ENCODE assay signal across 17 cellular contexts in the genomic region with DNA sequence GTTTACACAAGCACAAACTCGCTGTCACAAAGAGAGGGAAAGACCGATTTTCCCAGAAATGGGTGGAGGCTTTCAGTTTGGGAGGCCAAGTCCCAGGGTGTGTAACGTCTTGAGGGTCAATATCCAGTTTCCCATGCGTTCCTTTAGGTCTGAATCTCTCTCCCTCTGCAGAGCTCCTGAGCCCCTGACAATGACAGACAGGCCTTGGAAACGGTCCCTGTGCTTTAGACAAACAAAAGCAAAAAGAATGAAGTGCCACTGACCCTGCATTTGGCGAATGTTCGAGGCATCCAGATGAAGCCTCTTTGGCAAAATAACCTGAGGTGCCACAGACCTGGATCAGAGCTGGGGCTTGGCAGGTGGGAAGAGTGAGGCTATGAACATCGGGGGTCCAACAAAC.
DNase-seq lines count a peak whose midpoint lies in the region; ATAC-seq and TF ChIP-seq lines count a peak whose summit lies in the region.
"Had no signal": no experiment of that assay in that cellular context is flagged by ENCODE, and none has a peak within 500 bp of the region (broad histone marks: within the 10 kb centered on the region; RNA-seq: fewer than 3 reads in every experiment).

No MANE protein-coding gene starts in this region.

- H3K27me3 ChIP-seq in endodermal cell (ENCODE audit: control insufficient read depth, insufficient read depth, low read length, poor library complexity, severe bottlenecking) (no peaks in the 10 kb centered on the region), SJCRH30 (no peaks in the 10 kb centered on the region)

- H3K27ac ChIP-seq in endodermal cell (ENCODE audit: low read depth, low read length) (peak overlapping the region; percentile 2), SJCRH30 (no peak overlapping the region)
- H3K27ac ChIP-seq: C4-2B had no signal

- no peak overlapping the region for H3K4me3 Mint-ChIP-seq in endodermal cell

- H3K27me3 Mint-ChIP-seq in endodermal cell (ENCODE audit: insufficient read depth): no peaks in the 10 kb centered on the region

- ATAC-seq in sciatic nerve (peak; percentile 41), omental fat pad (ENCODE audit: low FRiP score) (no peak)

- H3K36me3 ChIP-seq in endodermal cell (ENCODE audit: control insufficient read depth, insufficient read depth, low read length) (no peaks in the 10 kb centered on the region), SJCRH30 (no peaks in the 10 kb centered on the region)

- H3K4me1 ChIP-seq in endodermal cell (ENCODE audit: control insufficient read depth, insufficient read depth, low read length) (peaks cover 28% of the 10 kb centered on the region), SJCRH30 (peaks cover 11% of the 10 kb centered on the region)

- intact Hi-C loops in sciatic nerve (cut with DNase I): no loop called here

- no peak for TF ChIP-seq POLR2A in erythroblast (IDR thresholded peaks at IDR 0.05; ENCODE audit: low read length)

- no peaks in the 10 kb centered on the region for H3K36me3 Mint-ChIP-seq in endodermal cell (ENCODE audit: low read depth)

- TF ChIP-seq CTCF in endodermal cell (conservative IDR thresholded peaks at IDR 0.05) (no peak), omental fat pad (IDR thresholded peaks at IDR 0.05) (no peak)

- no peaks in the 10 kb centered on the region for H3K9me3 ChIP-seq in endodermal cell (ENCODE audit: control insufficient read depth, low read length)
- H3K9me3 ChIP-seq in SJCRH30 (replicated peaks): 0 out of 2 replicates have a peak, but pooled peaks cover 4% of the 10 kb centered on the region

- no peak overlapping the region for H3K4me3 ChIP-seq in endodermal cell (ENCODE audit: low read length)
- H3K4me3 ChIP-seq in SJCRH30: no peak overlapping the region

- H3K4me1 Mint-ChIP-seq in endodermal cell: peaks cover 45% of the 10 kb centered on the region

- H3K9me3 Mint-ChIP-seq in endodermal cell: no peaks in the 10 kb centered on the region

- 85 to 91% methylated on average over 7 to 8 of the region's 8 CpGs for WGBS in endodermal cell (ENCODE audit: insufficient coverage in 1 of 2, insufficient read length in 1 of 2), 2 experiments

- H3K9ac ChIP-seq in endodermal cell (ENCODE audit: extremely low read depth, low read length, poor library complexity, severe bottlenecking): no peak overlapping the region

- peak; percentile 33 for DNase-seq in NCI-H69 (lab: John Stamatoyannopoulos, UW)
- DNase-seq in endodermal cell: peak; percentile 43
- peak; percentile 33 for DNase-seq in mesenteric fat pad (ENCODE audit: low spot score)
- DNase-seq in sciatic nerve (ENCODE audit: low spot score): peak; percentile 18
- DNase-seq in omental fat pad (ENCODE audit: low spot score): no peak
- DNase-seq in SJCRH30: no peak
- no peak for DNase-seq in NCI-H1417 treated with DMSO at 0.1 percent for 48 hours (lab: John Stamatoyannopoulos, UW)
- DNase-seq in erythroblast (lab: John Stamatoyannopoulos, UW): no peak
- DNase-seq: DMS153; H7; NCI-H1048; NCI-H2107; NCI-H226; NCI-H524 treated with DMSO at 0.1 percent for 48 hours; NK-92 treated with Interleukin-12 subunit alpha and Interleukin-12 subunit beta, amount 100 ng/mL, for 24 hours; SHP77 treated with DMSO at 0.1 percent for 48 hours had no signal

- peak overlapping the region; percentile 76 for H3K27ac Mint-ChIP-seq in endodermal cell

Comparison
In these comparisons a context has a peak if more than half of its experiments do, and no peak if none do; other contexts are left out.
1. DNase-seq: peak in NCI-H69 (single experiment), endodermal cell (single experiment), mesenteric fat pad (single experiment) and sciatic nerve (single experiment); none in omental fat pad (single experiment), SJCRH30 (0 of 2), NCI-H1417 treated with DMSO at 0.1 percent for 48 hours (single experiment) and erythroblast (0 of 2).